Comparison of ENCODE assay signal across 1 cellular context in the genomic region with DNA sequence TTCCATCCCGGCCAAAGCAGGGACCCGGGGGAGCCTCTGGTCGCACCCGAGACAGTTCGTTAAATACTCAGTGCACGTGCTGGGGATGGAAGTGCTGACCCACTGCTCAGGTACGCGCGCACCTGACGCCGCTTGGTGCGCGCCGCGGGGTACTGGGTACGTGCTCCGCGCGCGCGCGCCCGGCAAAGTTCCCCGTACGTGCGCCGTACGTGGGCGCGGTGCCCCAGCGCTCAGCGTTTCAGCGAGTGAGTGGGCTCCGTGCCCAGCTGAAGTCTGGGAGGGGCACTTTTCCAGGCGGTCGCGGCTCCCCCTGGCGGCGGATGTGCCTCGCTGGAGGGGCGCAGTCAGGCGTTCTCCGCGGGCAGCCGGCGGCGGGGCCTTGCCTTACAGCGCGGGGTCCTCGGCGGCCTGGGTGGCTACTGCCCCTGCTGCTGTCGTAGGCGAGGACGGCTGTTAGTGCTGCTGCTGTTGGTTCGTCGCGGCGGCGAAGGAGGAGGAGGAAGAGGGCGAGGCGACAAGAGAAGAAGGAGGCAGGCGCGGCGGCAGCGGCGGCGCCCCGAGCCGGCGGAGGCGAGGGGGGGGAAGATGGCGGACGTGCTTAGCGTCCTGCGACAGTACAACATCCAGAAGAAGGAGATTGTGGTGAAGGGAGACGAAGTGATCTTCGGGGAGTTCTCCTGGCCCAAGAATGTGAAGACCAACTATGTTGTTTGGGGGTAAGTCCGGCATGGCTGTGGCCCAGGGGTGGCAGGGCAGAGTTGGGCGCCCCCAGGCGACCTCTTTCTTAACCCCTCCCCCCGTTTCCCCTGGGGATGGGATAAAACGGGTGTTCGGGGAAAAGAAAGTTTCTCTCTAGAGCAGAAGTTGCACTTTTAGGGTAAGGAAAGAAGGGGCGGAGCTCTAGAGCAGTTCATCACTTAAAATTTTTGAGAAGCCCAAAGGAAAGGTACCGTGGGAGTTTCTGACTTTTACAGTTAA.
TF ChIP-seq lines count a peak whose summit lies in the region.

A gene (plus strand): TSS at position 416 of the 978 bp plus-strand sequence. CDS start 170 bp downstream, at position 586.

TF ChIP-seq in HepG2, 621 proteins besides CTCF, POLR2A, EP300 and RAD21 (continued from another document and continues in another):
- TF ChIP-seq, protein P1, sequence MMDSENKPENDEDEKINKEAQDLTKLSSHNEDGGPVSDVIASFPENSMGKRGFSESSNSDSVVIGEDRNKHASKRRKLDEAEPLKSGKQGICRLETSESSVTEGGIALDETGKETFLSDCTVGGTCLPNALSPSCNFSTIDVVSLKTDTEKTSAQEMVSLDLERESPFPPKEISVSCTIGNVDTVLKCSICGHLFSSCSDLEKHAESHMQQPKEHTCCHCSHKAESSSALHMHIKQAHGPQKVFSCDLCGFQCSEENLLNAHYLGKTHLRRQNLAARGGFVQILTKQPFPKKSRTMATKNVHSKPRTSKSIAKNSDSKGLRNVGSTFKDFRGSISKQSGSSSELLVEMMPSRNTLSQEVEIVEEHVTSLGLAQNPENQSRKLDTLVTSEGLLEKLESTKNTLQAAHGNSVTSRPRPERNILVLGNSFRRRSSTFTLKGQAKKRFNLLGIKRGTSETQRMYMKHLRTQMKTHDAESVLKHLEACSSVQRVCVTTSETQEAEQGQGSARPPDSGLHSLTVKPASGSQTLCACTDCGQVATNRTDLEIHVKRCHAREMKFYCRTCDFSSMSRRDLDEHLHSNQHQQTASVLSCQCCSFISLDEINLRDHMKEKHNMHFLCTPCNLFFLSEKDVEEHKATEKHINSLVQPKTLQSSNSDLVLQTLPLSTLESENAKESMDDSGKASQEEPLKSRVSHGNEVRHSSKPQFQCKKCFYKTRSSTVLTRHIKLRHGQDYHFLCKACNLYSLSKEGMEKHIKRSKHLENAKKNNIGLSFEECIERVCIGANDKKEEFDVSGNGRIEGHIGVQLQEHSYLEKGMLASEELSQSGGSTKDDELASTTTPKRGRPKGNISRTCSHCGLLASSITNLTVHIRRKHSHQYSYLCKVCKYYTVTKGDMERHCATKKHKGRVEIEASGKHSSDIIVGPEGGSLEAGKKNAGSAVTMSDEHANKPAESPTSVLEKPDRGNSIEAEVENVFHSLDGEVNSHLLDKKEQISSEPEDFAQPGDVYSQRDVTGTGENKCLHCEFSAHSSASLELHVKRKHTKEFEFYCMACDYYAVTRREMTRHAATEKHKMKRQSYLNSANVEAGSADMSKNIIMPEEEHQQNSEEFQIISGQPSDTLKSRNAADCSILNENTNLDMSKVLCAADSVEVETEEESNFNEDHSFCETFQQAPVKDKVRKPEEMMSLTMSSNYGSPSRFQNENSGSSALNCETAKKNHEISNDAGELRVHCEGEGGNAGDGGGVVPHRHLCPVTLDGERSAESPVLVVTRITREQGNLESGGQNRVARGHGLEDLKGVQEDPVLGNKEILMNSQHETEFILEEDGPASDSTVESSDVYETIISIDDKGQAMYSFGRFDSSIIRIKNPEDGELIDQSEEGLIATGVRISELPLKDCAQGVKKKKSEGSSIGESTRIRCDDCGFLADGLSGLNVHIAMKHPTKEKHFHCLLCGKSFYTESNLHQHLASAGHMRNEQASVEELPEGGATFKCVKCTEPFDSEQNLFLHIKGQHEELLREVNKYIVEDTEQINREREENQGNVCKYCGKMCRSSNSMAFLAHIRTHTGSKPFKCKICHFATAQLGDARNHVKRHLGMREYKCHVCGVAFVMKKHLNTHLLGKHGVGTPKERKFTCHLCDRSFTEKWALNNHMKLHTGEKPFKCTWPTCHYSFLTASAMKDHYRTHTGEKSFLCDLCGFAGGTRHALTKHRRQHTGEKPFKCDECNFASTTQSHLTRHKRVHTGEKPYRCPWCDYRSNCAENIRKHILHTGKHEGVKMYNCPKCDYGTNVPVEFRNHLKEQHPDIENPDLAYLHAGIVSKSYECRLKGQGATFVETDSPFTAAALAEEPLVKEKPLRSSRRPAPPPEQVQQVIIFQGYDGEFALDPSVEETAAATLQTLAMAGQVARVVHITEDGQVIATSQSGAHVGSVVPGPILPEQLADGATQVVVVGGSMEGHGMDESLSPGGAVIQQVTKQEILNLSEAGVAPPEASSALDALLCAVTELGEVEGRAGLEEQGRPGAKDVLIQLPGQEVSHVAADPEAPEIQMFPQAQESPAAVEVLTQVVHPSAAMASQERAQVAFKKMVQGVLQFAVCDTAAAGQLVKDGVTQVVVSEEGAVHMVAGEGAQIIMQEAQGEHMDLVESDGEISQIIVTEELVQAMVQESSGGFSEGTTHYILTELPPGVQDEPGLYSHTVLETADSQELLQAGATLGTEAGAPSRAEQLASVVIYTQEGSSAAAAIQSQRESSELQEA (CRISPR knock-in tag; IDR thresholded peaks at IDR 0.05; ENCODE audit: not compliant biosample characterization), result no peak
- TF ChIP-seq, protein P2, sequence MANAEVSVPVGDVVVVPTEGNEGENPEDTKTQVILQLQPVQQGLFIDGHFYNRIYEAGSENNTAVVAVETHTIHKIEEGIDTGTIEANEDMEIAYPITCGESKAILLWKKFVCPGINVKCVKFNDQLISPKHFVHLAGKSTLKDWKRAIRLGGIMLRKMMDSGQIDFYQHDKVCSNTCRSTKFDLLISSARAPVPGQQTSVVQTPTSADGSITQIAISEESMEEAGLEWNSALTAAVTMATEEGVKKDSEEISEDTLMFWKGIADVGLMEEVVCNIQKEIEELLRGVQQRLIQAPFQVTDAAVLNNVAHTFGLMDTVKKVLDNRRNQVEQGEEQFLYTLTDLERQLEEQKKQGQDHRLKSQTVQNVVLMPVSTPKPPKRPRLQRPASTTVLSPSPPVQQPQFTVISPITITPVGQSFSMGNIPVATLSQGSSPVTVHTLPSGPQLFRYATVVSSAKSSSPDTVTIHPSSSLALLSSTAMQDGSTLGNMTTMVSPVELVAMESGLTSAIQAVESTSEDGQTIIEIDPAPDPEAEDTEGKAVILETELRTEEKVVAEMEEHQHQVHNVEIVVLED (CRISPR knock-in tag; IDR thresholded peaks at IDR 0.05; ENCODE audit: borderline replicate concordance), result peak; percentile 99
- TF ChIP-seq EHMT2 (IDR thresholded peaks at IDR 0.05; ENCODE audit: borderline replicate concordance, low read depth, low read length), result peak; percentile 48; the same call in 1 of the 2 replicates
- peak; percentile 99 for TF ChIP-seq ZNF772 (CRISPR knock-in tag; IDR thresholded peaks at IDR 0.05)
- TF ChIP-seq MED1 (CRISPR knock-in tag; IDR thresholded peaks at IDR 0.05), result peak; percentile 84
- TF ChIP-seq, protein P3, sequence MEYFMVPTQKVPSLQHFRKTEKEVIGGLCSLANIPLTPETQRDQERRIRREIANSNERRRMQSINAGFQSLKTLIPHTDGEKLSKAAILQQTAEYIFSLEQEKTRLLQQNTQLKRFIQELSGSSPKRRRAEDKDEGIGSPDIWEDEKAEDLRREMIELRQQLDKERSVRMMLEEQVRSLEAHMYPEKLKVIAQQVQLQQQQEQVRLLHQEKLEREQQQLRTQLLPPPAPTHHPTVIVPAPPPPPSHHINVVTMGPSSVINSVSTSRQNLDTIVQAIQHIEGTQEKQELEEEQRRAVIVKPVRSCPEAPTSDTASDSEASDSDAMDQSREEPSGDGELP (IDR thresholded peaks at IDR 0.05; ENCODE audit: borderline replicate concordance, low read depth), result peak; percentile 92
- TF ChIP-seq, protein P4, sequence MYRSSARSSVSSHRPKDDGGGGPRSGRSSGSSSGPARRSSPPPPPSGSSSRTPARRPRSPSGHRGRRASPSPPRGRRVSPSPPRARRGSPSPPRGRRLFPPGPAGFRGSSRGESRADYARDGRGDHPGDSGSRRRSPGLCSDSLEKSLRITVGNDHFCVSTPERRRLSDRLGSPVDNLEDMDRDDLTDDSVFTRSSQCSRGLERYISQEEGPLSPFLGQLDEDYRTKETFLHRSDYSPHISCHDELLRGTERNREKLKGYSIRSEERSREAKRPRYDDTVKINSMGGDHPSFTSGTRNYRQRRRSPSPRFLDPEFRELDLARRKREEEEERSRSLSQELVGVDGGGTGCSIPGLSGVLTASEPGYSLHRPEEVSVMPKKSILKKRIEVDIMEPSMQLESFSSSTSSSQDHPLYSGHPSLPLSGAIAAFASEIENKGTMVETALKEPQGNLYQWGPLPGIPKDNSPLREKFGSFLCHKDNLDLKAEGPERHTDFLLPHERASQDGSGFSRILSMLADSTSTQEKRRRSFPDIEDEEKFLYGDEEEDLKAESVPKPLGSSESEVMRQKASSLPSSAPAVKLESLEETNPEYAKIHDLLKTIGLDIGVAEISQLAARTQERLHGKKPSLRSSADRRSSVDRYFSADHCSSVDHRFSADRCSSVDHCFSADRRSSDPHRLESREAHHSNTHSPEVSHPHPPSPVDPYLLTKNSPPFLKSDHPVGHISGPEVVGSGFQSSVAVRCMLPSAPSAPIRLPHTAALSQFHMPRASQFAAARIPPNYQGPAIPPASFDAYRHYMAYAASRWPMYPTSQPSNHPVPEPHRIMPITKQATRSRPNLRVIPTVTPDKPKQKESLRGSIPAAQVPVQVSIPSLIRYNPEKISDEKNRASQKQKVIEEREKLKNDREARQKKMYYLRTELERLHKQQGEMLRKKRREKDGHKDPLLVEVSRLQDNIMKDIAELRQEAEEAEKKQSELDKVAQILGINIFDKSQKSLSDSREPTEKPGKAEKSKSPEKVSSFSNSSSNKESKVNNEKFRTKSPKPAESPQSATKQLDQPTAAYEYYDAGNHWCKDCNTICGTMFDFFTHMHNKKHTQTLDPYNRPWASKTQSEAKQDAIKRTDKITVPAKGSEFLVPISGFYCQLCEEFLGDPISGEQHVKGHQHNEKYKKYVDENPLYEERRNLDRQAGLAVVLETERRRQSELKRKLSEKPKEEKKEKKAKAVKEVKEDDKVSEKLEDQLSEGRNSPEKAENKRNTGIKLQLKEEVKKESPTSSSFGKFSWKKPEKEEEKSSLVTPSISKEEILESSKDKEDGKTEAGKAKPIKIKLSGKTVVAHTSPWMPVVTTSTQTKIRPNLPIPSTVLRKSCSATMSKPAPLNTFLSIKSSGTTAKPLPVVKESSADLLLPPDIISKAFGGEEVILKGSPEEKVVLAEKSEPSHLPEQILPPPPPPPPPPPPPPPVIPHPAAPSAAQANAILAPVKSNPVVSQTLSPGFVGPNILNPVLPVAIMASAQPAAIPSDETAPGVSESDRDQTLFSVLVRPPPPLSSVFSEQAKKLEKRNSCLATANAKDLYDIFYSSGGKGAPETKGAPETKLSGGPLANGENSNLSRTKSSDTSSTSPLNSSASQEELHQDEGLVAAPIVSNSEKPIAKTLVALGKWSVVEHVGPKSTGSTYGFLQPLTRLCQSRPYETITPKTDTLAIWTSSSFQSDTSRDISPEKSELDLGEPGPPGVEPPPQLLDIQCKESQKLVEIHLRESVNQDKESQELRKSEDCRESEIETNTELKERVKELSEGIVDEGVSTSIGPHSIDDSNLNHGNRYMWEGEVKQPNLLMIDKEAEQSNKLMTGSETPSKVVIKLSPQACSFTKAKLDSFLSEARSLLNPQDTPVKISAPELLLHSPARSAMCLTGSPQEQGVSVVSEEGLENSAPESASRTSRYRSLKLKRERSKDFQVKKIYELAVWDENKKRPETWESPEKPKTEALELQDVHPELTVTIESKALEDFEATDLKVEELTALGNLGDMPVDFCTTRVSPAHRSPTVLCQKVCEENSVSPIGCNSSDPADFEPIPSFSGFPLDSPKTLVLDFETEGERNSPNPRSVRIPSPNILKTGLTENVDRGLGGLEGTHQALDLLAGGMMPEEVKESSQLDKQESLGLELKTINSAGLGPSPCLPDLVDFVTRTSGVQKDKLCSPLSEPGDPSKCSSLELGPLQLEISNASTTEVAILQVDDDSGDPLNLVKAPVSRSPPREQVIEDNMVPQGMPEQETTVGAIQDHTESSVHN (CRISPR knock-in tag; IDR thresholded peaks at IDR 0.05), result 0 out of 2 replicates have a peak, but pooled peaks have one; percentile 48
- TF ChIP-seq, protein P5, sequence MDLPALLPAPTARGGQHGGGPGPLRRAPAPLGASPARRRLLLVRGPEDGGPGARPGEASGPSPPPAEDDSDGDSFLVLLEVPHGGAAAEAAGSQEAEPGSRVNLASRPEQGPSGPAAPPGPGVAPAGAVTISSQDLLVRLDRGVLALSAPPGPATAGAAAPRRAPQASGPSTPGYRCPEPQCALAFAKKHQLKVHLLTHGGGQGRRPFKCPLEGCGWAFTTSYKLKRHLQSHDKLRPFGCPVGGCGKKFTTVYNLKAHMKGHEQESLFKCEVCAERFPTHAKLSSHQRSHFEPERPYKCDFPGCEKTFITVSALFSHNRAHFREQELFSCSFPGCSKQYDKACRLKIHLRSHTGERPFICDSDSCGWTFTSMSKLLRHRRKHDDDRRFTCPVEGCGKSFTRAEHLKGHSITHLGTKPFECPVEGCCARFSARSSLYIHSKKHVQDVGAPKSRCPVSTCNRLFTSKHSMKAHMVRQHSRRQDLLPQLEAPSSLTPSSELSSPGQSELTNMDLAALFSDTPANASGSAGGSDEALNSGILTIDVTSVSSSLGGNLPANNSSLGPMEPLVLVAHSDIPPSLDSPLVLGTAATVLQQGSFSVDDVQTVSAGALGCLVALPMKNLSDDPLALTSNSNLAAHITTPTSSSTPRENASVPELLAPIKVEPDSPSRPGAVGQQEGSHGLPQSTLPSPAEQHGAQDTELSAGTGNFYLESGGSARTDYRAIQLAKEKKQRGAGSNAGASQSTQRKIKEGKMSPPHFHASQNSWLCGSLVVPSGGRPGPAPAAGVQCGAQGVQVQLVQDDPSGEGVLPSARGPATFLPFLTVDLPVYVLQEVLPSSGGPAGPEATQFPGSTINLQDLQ (CRISPR knock-in tag; IDR thresholded peaks at IDR 0.05), result 0 out of 2 replicates have a peak, but pooled peaks have one; percentile 83
- no peak for TF ChIP-seq ZNF337 (CRISPR knock-in tag; IDR thresholded peaks at IDR 0.05; ENCODE audit: borderline replicate concordance, low read depth)
- TF ChIP-seq ZNF251 (CRISPR knock-in tag; IDR thresholded peaks at IDR 0.05), result no peak
- peak; percentile 54 for TF ChIP-seq FOXO1 (CRISPR knock-in tag; IDR thresholded peaks at IDR 0.05)
- peak; percentile 31 for TF ChIP-seq ZNF136 (CRISPR knock-in tag; IDR thresholded peaks at IDR 0.05; ENCODE audit: low read depth)
- TF ChIP-seq SALL2 (CRISPR knock-in tag; IDR thresholded peaks at IDR 0.05), result peak; percentile 94
- TF ChIP-seq BHLHE40 (IDR thresholded peaks at IDR 0.05; ENCODE audit: low read length), result peak; percentile 78
- TF ChIP-seq ZNF3 (CRISPR knock-in tag; IDR thresholded peaks at IDR 0.05), result no peak; the same call in 1 of the 2 replicates
- TF ChIP-seq, protein P6, sequence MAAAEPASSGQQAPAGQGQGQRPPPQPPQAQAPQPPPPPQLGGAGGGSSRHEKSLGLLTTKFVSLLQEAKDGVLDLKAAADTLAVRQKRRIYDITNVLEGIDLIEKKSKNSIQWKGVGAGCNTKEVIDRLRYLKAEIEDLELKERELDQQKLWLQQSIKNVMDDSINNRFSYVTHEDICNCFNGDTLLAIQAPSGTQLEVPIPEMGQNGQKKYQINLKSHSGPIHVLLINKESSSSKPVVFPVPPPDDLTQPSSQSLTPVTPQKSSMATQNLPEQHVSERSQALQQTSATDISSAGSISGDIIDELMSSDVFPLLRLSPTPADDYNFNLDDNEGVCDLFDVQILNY (CRISPR knock-in tag; conservative IDR thresholded peaks at IDR 0.05), result no peak
- peak; percentile 75; the same call in 1 of the 2 replicates for TF ChIP-seq IRX3 (CRISPR knock-in tag; IDR thresholded peaks at IDR 0.05; ENCODE audit: borderline replicate concordance, low read depth)
- TF ChIP-seq ZNF7 (CRISPR knock-in tag; IDR thresholded peaks at IDR 0.05), result no peak
- no peak; the same call in 1 of the 2 replicates for TF ChIP-seq ZNF713 (CRISPR knock-in tag; IDR thresholded peaks at IDR 0.05)
